ENCODE assay signal across 8 cellular contexts in genomic region chr3:194255252-194256039, GRCh38.
A peak's percentile ranks its signal among the peaks of the same experiment; 100 is the strongest.
DNase-seq lines count a peak whose midpoint lies in the region; ATAC-seq, FAIRE-seq and TF ChIP-seq lines count a peak whose summit lies in the region.

No MANE protein-coding gene starts in this region.

- ATAC-seq in heart left ventricle (peak; percentile 61 to 91 (median 79)), HG03469 (IDR thresholded peaks at IDR 0.05; ENCODE audit: unreplicated experiment) (no peak)

- H3K9me3 ChIP-seq in heart left ventricle, result peaks cover 0 to 10% (median 6%) of the 10 kb centered on the region in 12 donors

- H3K27me3 ChIP-seq in heart left ventricle, result no peaks in the 10 kb centered on the region

- peak in 1 of 12 donors; percentile 14 for TF ChIP-seq CTCF in heart left ventricle (IDR thresholded peaks at IDR 0.05)

- intact Hi-C loops in heart left ventricle (cut with DNase I), result loop anchor here in 1 of 10 donors (10.0 kb wide), 1 partner anchor 251 kb away; no protein-coding TSS in a partner anchor

- H3K4me1 ChIP-seq in heart left ventricle, result peaks cover 0 to 32% (median 18%) of the 10 kb centered on the region in 12 donors

- H3K36me3 ChIP-seq in heart left ventricle, result no peaks in the 10 kb centered on the region

- peak; percentile 12 for DNase-seq in GM18507 (ENCODE audit: extremely low spot score, insufficient read length, low read depth)
- peak; percentile 100 for DNase-seq in Kasumi-1 (lab: John Stamatoyannopoulos, UW)
- peak; percentile 13 to 14 for DNase-seq in activated CD8-positive, alpha-beta memory T cell treated with anti-CD3 and anti-CD28 coated beads for 4 hours (ENCODE audit: low read depth in 2 of 2)
- DNase-seq in heart left ventricle, result peak; percentile 82 to 89 (median 88)
- DNase-seq in stimulated activated CD4-positive, alpha-beta T cell treated with anti-CD3 and anti-CD28 coated beads, Interleukin-15, amount 100 ng/mL, for 24 hours, result peak; percentile 67
- DNase-seq in GM19240 (ENCODE audit: insufficient read length, low spot score), result no peak
- no peak for DNase-seq in NCI-H748 treated with DMSO at 0.1 percent for 48 hours (lab: John Stamatoyannopoulos, UW)

- no peak for TF ChIP-seq POLR2A in heart left ventricle (IDR thresholded peaks at IDR 0.05)

- 36 to 52% (median 41%) methylated on average over 19 of the region's 19 CpGs for WGBS in heart left ventricle, 4 donors

- FAIRE-seq in GM18507 (lab: Jason Lieb, UNC), result no peak

- peak overlapping the region in 1 of 12 donors; percentile 34 for H3K4me3 ChIP-seq in heart left ventricle

- H3K27ac ChIP-seq in heart left ventricle, result peak overlapping the region in 9 of 12 donors; percentile 7 to 73 (median 62)

Comparison
In these comparisons a context has a peak if more than half of its experiments do, and no peak if none do; other contexts are left out.
1. DNase-seq: peak in GM18507 (single experiment), Kasumi-1 (2 of 2), activated CD8-positive, alpha-beta memory T cell treated with anti-CD3 and anti-CD28 coated beads for 4 hours (2 of 2), heart left ventricle (5 of 5) and stimulated activated CD4-positive, alpha-beta T cell treated with anti-CD3 and anti-CD28 coated beads, Interleukin-15, amount 100 ng/mL, for 24 hours (single experiment); none in GM19240 (single experiment) and NCI-H748 treated with DMSO at 0.1 percent for 48 hours (single experiment).